In genomic region chr15:55357774-55358173, GRCh38 we compare ENCODE assay signal across 20 cellular contexts. TPM values are rescaled to one million over a fixed set of nuclear protein-coding genes. Genes with fewer than 3 reads are reported as not detected.
DNase-seq lines count a peak whose midpoint lies in the region; ATAC-seq, FAIRE-seq and TF ChIP-seq lines count a peak whose summit lies in the region.
"Had no signal": no experiment of that assay in that cellular context is flagged by ENCODE, and none has a peak within 500 bp of the region (broad histone marks: within the 10 kb centered on the region; RNA-seq: fewer than 3 reads in every experiment).

No MANE protein-coding gene starts in this region.

- H3K27ac Mint-ChIP-seq in immature natural killer cell = no peak overlapping the region
- H3K27ac Mint-ChIP-seq: activated T-helper 2 cell treated with anti-CD3 and anti-CD28 coated beads, Interferon-gamma antibody, Interleukin-2, Interleukin-4, amounts not matched to agents 10 μg/mL and 5 μg/mL and 100 μg/mL, durations not matched to agents 14 hours and 24 hours and 36 hours; nephron had no signal

- DNase-seq in Daoy (ENCODE audit: low read depth) = peak; percentile 55
- DNase-seq in NCI-H82 treated with DMSO at 0.1 percent for 48 hours (lab: John Stamatoyannopoulos, UW; ENCODE audit: unreplicated experiment) = peak; percentile 22
- peak; percentile 64 for DNase-seq in endothelial cell of umbilical vein (ENCODE audit: low read depth, low spot score)
- DNase-seq in immature natural killer cell = no peak
- DNase-seq: amygdala, DMS79, foreskin melanocyte, GOT3, NCI-H2081, NCI-H524 treated with DMSO at 0.1 percent for 48 hours, WERI-Rb-1 had no signal

- no peak overlapping the region for H3K4me2 ChIP-seq in endothelial cell of umbilical vein (ENCODE audit: insufficient read depth, low read length)
- H3K4me2 ChIP-seq: BLaER1 treated with 17β-estradiol and CSF1 and Interleukin-3, amounts not matched to agents 10 nM and 100 nM had no signal

- H3K36me3 ChIP-seq in endothelial cell of umbilical vein (ENCODE audit: control insufficient read depth in 2 of 2, extremely low read depth in 1 of 2, insufficient read depth in 2 of 2, low read length in 2 of 2) = no peaks in the 10 kb centered on the region
- peaks cover 97% of the 10 kb centered on the region for H3K36me3 ChIP-seq in neutrophil
- H3K36me3 ChIP-seq: WERI-Rb-1 had no signal

- no peak overlapping the region for H3K27ac ChIP-seq in endothelial cell of umbilical vein (ENCODE audit: insufficient read depth, low read depth, low read length)
- peak overlapping the region; percentile 16 for H3K27ac ChIP-seq in neutrophil
- H3K27ac ChIP-seq: BLaER1 treated with 17β-estradiol and CSF1 and Interleukin-3, amounts not matched to agents 10 nM and 100 nM; coronary artery; WERI-Rb-1 had no signal

- no peaks in the 10 kb centered on the region for H3K9me1 ChIP-seq in endothelial cell of umbilical vein (replicated peaks; ENCODE audit: control insufficient read depth, extremely low read depth, insufficient read depth, low read length)

- H3K4me1 ChIP-seq in endothelial cell of umbilical vein (ENCODE audit: control insufficient read depth, extremely low read depth, insufficient read depth, low read length) (peaks cover 13% of the 10 kb centered on the region), neutrophil (ENCODE audit: control insufficient read depth in 1 of 2, insufficient read depth in 1 of 2, low read depth in 1 of 2, low read length in 1 of 2) (no peaks in the 10 kb centered on the region)

- dilution Hi-C loops in endothelial cell of umbilical vein (cut with MboI; ENCODE audit: extremely low pct_ligation_motif_present, low sequenced_read_pairs) = no loop called here

- intact Hi-C loops in endothelial cell of umbilical vein (cut with micrococcal nuclease) = loop anchor here (2.0 kb wide), 1 partner anchor 39 kb away; the partner anchor contains the start of genes PIGB and PIGBOS1

- peaks cover 0 to 39% (median 35%) of the 10 kb centered on the region in 3 donors for H3K36me3 Mint-ChIP-seq in immature natural killer cell

- no peak for ATAC-seq in GM18511 (IDR thresholded peaks at IDR 0.05; ENCODE audit: unreplicated experiment)
- ATAC-seq in esophagus mucosa = no peak
- ATAC-seq in HG02885 (IDR thresholded peaks at IDR 0.05; ENCODE audit: poor library complexity, unreplicated experiment) = no peak

- H3K79me2 ChIP-seq in endothelial cell of umbilical vein (ENCODE audit: control insufficient read depth, insufficient read depth, low read length) = no peaks in the 10 kb centered on the region

- no peak for TF ChIP-seq CTCF in endothelial cell of umbilical vein (IDR thresholded peaks at IDR 0.05; ENCODE audit: extremely low read depth in 1 of 2, insufficient read depth in 1 of 2, low read depth in 1 of 2, low read length in 2 of 2)
- no peak for TF ChIP-seq CTCF in neutrophil (IDR thresholded peaks at IDR 0.05)

- H2AFZ ChIP-seq in endothelial cell of umbilical vein (ENCODE audit: low read depth, low read length) = no peak overlapping the region

- FAIRE-seq in endothelial cell of umbilical vein (lab: Jason Lieb, UNC) = no peak

- no TSS peak for BruUV-seq in endothelial cell of umbilical vein (replicated peaks; lab: Mats Ljungman, UMichigan)

- no peak overlapping the region for H3K4me3 Mint-ChIP-seq in immature natural killer cell
- H3K4me3 Mint-ChIP-seq: nephron had no signal

- H3K9me3 ChIP-seq in endothelial cell of umbilical vein (replicated peaks; ENCODE audit: control insufficient read depth, insufficient read depth, low read length) (no peaks in the 10 kb centered on the region), neutrophil (no peaks in the 10 kb centered on the region)
- H3K9me3 ChIP-seq: BLaER1 treated with 17β-estradiol and CSF1 and Interleukin-3, amounts not matched to agents 10 nM and 100 nM had no signal

- TF ChIP-seq POLR2A in endothelial cell of umbilical vein (IDR thresholded peaks at IDR 0.05; ENCODE audit: low read depth, low read length) = no peak

- no peaks in the 10 kb centered on the region for H3K9me3 Mint-ChIP-seq in immature natural killer cell
- H3K9me3 Mint-ChIP-seq: activated T-helper 2 cell treated with anti-CD3 and anti-CD28 coated beads, Interferon-gamma antibody, Interleukin-2, Interleukin-4, amounts not matched to agents 10 μg/mL and 5 μg/mL and 100 μg/mL, durations not matched to agents 14 hours and 24 hours and 36 hours; nephron had no signal

- no peaks in the 10 kb centered on the region for H3K27me3 Mint-ChIP-seq in immature natural killer cell (ENCODE audit: low read depth in 3 of 3)

- no peaks in the 10 kb centered on the region for H3K4me1 Mint-ChIP-seq in immature natural killer cell
- H3K4me1 Mint-ChIP-seq: nephron had no signal

- no peaks in the 10 kb centered on the region for H3K27me3 ChIP-seq in endothelial cell of umbilical vein (ENCODE audit: control insufficient read depth in 2 of 2, insufficient read depth in 2 of 2, low read length in 2 of 2)
- H3K27me3 ChIP-seq in neutrophil = no peaks in the 10 kb centered on the region
- H3K27me3 ChIP-seq: BLaER1 treated with 17β-estradiol and CSF1 and Interleukin-3, amounts not matched to agents 10 nM and 100 nM had no signal

- CTCF ChIA-PET in endothelial cell of umbilical vein (lab: Charles Lee) = interaction anchor here (0.7 to 4.6 kb wide), 8 partner anchors 9 to 82 kb away, joined by 3 to 21 read pairs (median 4); partner anchors contain the start of genes CCPG1 and PIERCE2

- H3K9ac ChIP-seq in endothelial cell of umbilical vein (replicated peaks; ENCODE audit: extremely low read depth, insufficient read depth, low read length) = no peak overlapping the region
- H3K9ac ChIP-seq: BLaER1 treated with 17β-estradiol and CSF1 and Interleukin-3, amounts not matched to agents 10 nM and 100 nM had no signal

- H4K20me1 ChIP-seq in endothelial cell of umbilical vein (replicated peaks; ENCODE audit: control insufficient read depth, extremely low read depth, insufficient read depth, low read length) = no peaks in the 10 kb centered on the region

- POLR2A ChIA-PET in endothelial cell of umbilical vein (lab: Charles Lee) = no interaction called here

- no peak overlapping the region for H3K4me3 ChIP-seq in endothelial cell of umbilical vein (replicated peaks in 1 of 3; ENCODE audit: insufficient read depth in 1 of 3, low read depth in 1 of 3, low read length in 3 of 3)
- H3K4me3 ChIP-seq in neutrophil (ENCODE audit: low read depth in 1 of 2, low read length in 1 of 2) = no peak overlapping the region
- H3K4me3 ChIP-seq: BLaER1 treated with 17β-estradiol and CSF1 and Interleukin-3, amounts not matched to agents 10 nM and 100 nM; coronary artery; lung had no signal

TF ChIP-seq in endothelial cell of umbilical vein, 7 proteins besides CTCF, POLR2A, EP300 and RAD21 (continues in another document):
- TF ChIP-seq MYC (IDR thresholded peaks at IDR 0.05; ENCODE audit: low read depth, low read length) = no peak

RNA-seq across cellular contexts. Expression of gene PIGB, which starts 38.8 kb away (rescaled TPM):
- total RNA-seq in Daoy (2014; rRNA removed; shearing (Covaris generic)) = 14.2 and 15.0 TPM in 2 replicates
- total RNA-seq in endothelial cell of umbilical vein (11.8 and 14.1 TPM in 2 replicates), esophagus mucosa (9.1 TPM)
- polyA plus RNA-seq in endothelial cell of umbilical vein (18.5 and 23.9 TPM in 2 replicates), immature natural killer cell (10 to 100 TPM in 2 of 3 donors, 1 to 10 TPM in 1; 5.9 to 28.4 (median 19.7) TPM)
- 11.2 and 13.2 TPM in 2 replicates for polyA plus RNA-seq in endothelial cell of umbilical vein (2011; cell fraction: cytosol; rRNA removed)
- 30.5 and 33.1 TPM in 2 replicates for polyA plus RNA-seq in endothelial cell of umbilical vein (2011; cell fraction: nucleus; rRNA removed)
- polyA plus RNA-seq in endothelial cell of umbilical vein (2012) = 8.1 and 10.1 TPM in 2 replicates
- 14.6 and 21.7 TPM in 2 replicates for polyA minus RNA-seq in endothelial cell of umbilical vein
- 7.0 TPM for polyA minus RNA-seq in endothelial cell of umbilical vein (2011; cell fraction: cytosol; rRNA and poly(A)+ RNA removed)
- polyA minus RNA-seq in endothelial cell of umbilical vein (2011; cell fraction: nucleus; rRNA and poly(A)+ RNA removed) = 20.7 and 24.0 TPM in 2 replicates

RNA-seq across cellular contexts. Expression of gene PIGBOS1, which starts 38.9 kb away (rescaled TPM):
- total RNA-seq in Daoy (2014; rRNA removed; shearing (Covaris generic)) = 15.3 and 25.9 TPM in 2 replicates
- 12.8 and 15.1 TPM in 2 replicates for total RNA-seq in endothelial cell of umbilical vein
- polyA plus RNA-seq in endothelial cell of umbilical vein = 11.7 and 16.5 TPM in 2 replicates
- 17.1 and 25.4 TPM in 2 replicates for polyA plus RNA-seq in endothelial cell of umbilical vein (2011; cell fraction: cytosol; rRNA removed)
- 5.7 and 6.5 TPM in 2 replicates for polyA plus RNA-seq in endothelial cell of umbilical vein (2011; cell fraction: nucleus; rRNA removed)
- polyA plus RNA-seq in endothelial cell of umbilical vein (2012) = 10.6 and 14.6 TPM in 2 replicates
- polyA minus RNA-seq in endothelial cell of umbilical vein = 3.1 and 3.8 TPM in 2 replicates
- 6.7 TPM for polyA minus RNA-seq in endothelial cell of umbilical vein (2011; cell fraction: cytosol; rRNA and poly(A)+ RNA removed)
- 2.6 and 2.8 TPM in 2 replicates for polyA minus RNA-seq in endothelial cell of umbilical vein (2011; cell fraction: nucleus; rRNA and poly(A)+ RNA removed)
- polyA plus RNA-seq in immature natural killer cell = 10 to 100 TPM; 26.2 to 46.7 (median 34.9) TPM
- 4.5 TPM for total RNA-seq in esophagus mucosa

RNA-seq across cellular contexts. Expression of gene CCPG1, which starts 50.4 kb away (rescaled TPM):
- total RNA-seq in Daoy (2014; rRNA removed; shearing (Covaris generic)) = 28.3 and 28.9 TPM in 2 replicates
- total RNA-seq in endothelial cell of umbilical vein (58.5 and 59.5 TPM in 2 replicates), esophagus mucosa (9.9 TPM)
- polyA plus RNA-seq in endothelial cell of umbilical vein (12.9 and 19.1 TPM in 2 replicates), immature natural killer cell (10 to 100 TPM; 40.9 to 89.3 (median 65.3) TPM)
- 20.8 and 21.1 TPM in 2 replicates for polyA plus RNA-seq in endothelial cell of umbilical vein (2011; cell fraction: cytosol; rRNA removed)
- polyA plus RNA-seq in endothelial cell of umbilical vein (2011; cell fraction: nucleus; rRNA removed) = 24.8 and 31.1 TPM in 2 replicates
- 29.6 and 39.1 TPM in 2 replicates for polyA plus RNA-seq in endothelial cell of umbilical vein (2012)
- 31.3 and 35.5 TPM in 2 replicates for polyA minus RNA-seq in endothelial cell of umbilical vein
- 28.3 TPM for polyA minus RNA-seq in endothelial cell of umbilical vein (2011; cell fraction: cytosol; rRNA and poly(A)+ RNA removed)
- polyA minus RNA-seq in endothelial cell of umbilical vein (2011; cell fraction: nucleus; rRNA and poly(A)+ RNA removed) = 18.8 and 25.9 TPM in 2 replicates

RNA-seq across cellular contexts. Expression of gene PIERCE2, which starts 50.5 kb away (rescaled TPM):
- total RNA-seq in Daoy (2014; rRNA removed; shearing (Covaris generic)) = 0.11 and 1.3 TPM in 2 replicates
- total RNA-seq in endothelial cell of umbilical vein (1.9 and 2.3 TPM in 2 replicates), esophagus mucosa (not detected)
- polyA plus RNA-seq in endothelial cell of umbilical vein (1.4 and 1.8 TPM in 2 replicates), immature natural killer cell (1 to 10 TPM in 1 of 3 donors, not detected in 2; 1.0 TPM)
- polyA plus RNA-seq in endothelial cell of umbilical vein (2011; cell fraction: cytosol; rRNA removed) = 2.6 and 2.7 TPM in 2 replicates
- polyA plus RNA-seq in endothelial cell of umbilical vein (2011; cell fraction: nucleus; rRNA removed) = 0.70 and 1.2 TPM in 2 replicates
- polyA plus RNA-seq in endothelial cell of umbilical vein (2012) = 0.85 and 2.5 TPM in 2 replicates
- 1.1 TPM in 1 of 2 replicates, not detected in the other for polyA minus RNA-seq in endothelial cell of umbilical vein
- 2.5 TPM for polyA minus RNA-seq in endothelial cell of umbilical vein (2011; cell fraction: cytosol; rRNA and poly(A)+ RNA removed)
- polyA minus RNA-seq in endothelial cell of umbilical vein (2011; cell fraction: nucleus; rRNA and poly(A)+ RNA removed) = 0.91 TPM in 1 of 2 replicates, not detected in the other
- total RNA-seq: activated T-helper 2 cell treated with anti-CD3 and anti-CD28 coated beads, Interferon-gamma antibody, Interleukin-2, Interleukin-4, amounts not matched to agents 10 μg/mL and 5 μg/mL and 100 μg/mL, durations not matched to agents 14 hours and 24 hours and 36 hours had no signal

Comparison
In these comparisons a context has a peak if more than half of its experiments do, and no peak if none do; other contexts are left out.
1. DNase-seq: peak in Daoy (single experiment), NCI-H82 treated with DMSO at 0.1 percent for 48 hours (single experiment) and endothelial cell of umbilical vein (single experiment); none in immature natural killer cell (0 of 3).